In the genomic region with DNA sequence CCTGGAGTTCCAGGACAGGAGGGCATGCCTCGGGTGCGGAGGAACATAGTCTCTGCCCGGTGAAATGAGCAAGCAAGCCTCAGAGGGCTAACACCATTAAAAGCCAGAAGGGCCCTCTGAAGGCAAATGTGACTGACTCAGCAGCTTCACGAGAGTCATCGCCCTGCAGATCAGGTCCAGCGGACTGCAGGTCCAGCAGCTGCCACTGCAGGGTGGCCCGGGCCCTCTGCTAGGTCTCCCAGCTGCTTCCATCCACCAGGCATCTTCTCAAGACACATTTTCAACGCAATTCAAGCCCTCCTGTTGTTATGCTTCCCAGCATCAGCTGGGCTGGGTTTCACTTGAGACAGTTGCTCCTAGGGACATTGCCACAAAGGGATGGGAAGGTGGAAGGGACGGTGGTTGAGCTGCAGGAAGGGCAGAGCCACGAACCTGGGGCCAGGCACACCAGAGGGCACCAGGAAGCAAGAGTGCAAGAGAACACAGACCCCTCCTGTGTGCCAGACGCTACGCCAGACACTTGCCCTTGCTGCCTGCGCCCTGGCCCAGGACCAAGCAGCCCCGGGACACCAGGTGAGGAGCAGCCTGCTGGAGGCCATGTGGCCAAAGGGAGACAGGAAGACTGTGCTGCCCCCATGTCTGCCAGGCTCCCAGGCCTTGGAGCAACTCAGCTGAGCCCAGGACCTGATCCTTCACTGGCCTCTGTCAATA, we compare ENCODE assay signal across 10 cellular contexts.
DNase-seq lines count a peak whose midpoint lies in the region; ATAC-seq and TF ChIP-seq lines count a peak whose summit lies in the region.
"Had no signal": no experiment of that assay in that cellular context is flagged by ENCODE, and none has a peak within 500 bp of the region (broad histone marks: within the 10 kb centered on the region; RNA-seq: fewer than 3 reads in every experiment).

No MANE protein-coding gene starts in this region.

- ATAC-seq in naive thymus-derived CD8-positive, alpha-beta T cell = no peak
- ATAC-seq in GM21390 (IDR thresholded peaks at IDR 0.05; ENCODE audit: unreplicated experiment) (no peak), GM19452 (IDR thresholded peaks at IDR 0.05; ENCODE audit: unreplicated experiment) (no peak)

- intact Hi-C loops in CD14-positive monocyte (cut with micrococcal nuclease) = loop anchor here in 1 of 2 donors (10.0 kb wide), 1 partner anchor 277 kb away; no protein-coding TSS in a partner anchor

- TF ChIP-seq CTCF in CD14-positive monocyte (IDR thresholded peaks at IDR 0.05) = no peak

- DNase-seq in CD14-positive monocyte (ENCODE audit: low spot score) (no peak), NCI-H1694 (lab: John Stamatoyannopoulos, UW) (peak; percentile 15), SIG-M5 treated with dmso at 0.1 percent for 504 hours (lab: John Stamatoyannopoulos, UW; ENCODE audit: unreplicated experiment) (no peak), hippocampal formation (lab: John Stamatoyannopoulos, UW) (no peak)
- DNase-seq in naive thymus-derived CD8-positive, alpha-beta T cell = peak in 1 of 10 donors; percentile 16
- DNase-seq: activated CD4-positive, alpha-beta T cell treated with anti-CD3 and anti-CD28 coated beads, Interleukin-2, amount 10 ng/mL, durations not matched to agents 24 days and 14 days had no signal

- peak overlapping the region; percentile 73 for H3K27ac ChIP-seq in cingulate gyrus (ENCODE audit: low read depth, low read length)
- H3K27ac ChIP-seq: cardiac muscle cell had no signal

- peaks cover 89% of the 10 kb centered on the region for H3K4me1 Mint-ChIP-seq in CD14-positive monocyte
- H3K4me1 Mint-ChIP-seq in naive thymus-derived CD8-positive, alpha-beta T cell = peaks cover 43 to 86% (median 78%) of the 10 kb centered on the region in 4 donors

- H3K9me3 Mint-ChIP-seq in CD14-positive monocyte = no peaks in the 10 kb centered on the region
- H3K9me3 Mint-ChIP-seq in naive thymus-derived CD8-positive, alpha-beta T cell = no peaks in the 10 kb centered on the region
- H3K9me3 Mint-ChIP-seq: activated CD4-positive, alpha-beta T cell treated with anti-CD3 and anti-CD28 coated beads, Interleukin-2, amount 10 ng/mL, durations not matched to agents 24 days and 14 days had no signal

- no peak overlapping the region for H3K4me3 Mint-ChIP-seq in CD14-positive monocyte
- no peak overlapping the region for H3K4me3 Mint-ChIP-seq in naive thymus-derived CD8-positive, alpha-beta T cell
- H3K4me3 Mint-ChIP-seq: activated CD4-positive, alpha-beta T cell treated with anti-CD3 and anti-CD28 coated beads, Interleukin-2, amount 10 ng/mL, durations not matched to agents 24 days and 14 days had no signal

- peaks cover 22 to 23% of the 10 kb centered on the region in 2 donors for H3K36me3 Mint-ChIP-seq in CD14-positive monocyte
- H3K36me3 Mint-ChIP-seq in naive thymus-derived CD8-positive, alpha-beta T cell = no peaks in the 10 kb centered on the region

- H3K27me3 Mint-ChIP-seq in CD14-positive monocyte (ENCODE audit: low read depth in 3 of 3) = peaks cover 0 to 2% (median 0%) of the 10 kb centered on the region in 3 donors
- H3K27me3 Mint-ChIP-seq in naive thymus-derived CD8-positive, alpha-beta T cell = no peaks in the 10 kb centered on the region
- H3K27me3 Mint-ChIP-seq: activated CD4-positive, alpha-beta T cell treated with anti-CD3 and anti-CD28 coated beads, Interleukin-2, amount 10 ng/mL, durations not matched to agents 24 days and 14 days had no signal

- POLR2A ChIA-PET in naive thymus-derived CD8-positive, alpha-beta T cell (lab: Charles Lee) = interaction anchor here (0.5 to 1.7 kb wide), 3 partner anchors 12 to 94 kb away, joined by 3 to 6 read pairs (median 4); no protein-coding TSS in a partner anchor

- H3K27ac Mint-ChIP-seq in CD14-positive monocyte = peak overlapping the region; percentile 24 to 100 (median 97)
- peak overlapping the region; percentile 45 to 94 (median 84) for H3K27ac Mint-ChIP-seq in naive thymus-derived CD8-positive, alpha-beta T cell
- H3K27ac Mint-ChIP-seq: activated CD4-positive, alpha-beta T cell treated with anti-CD3 and anti-CD28 coated beads, Interleukin-2, amount 10 ng/mL, durations not matched to agents 24 days and 14 days had no signal
